In genomic region chr17:9241371-9241712, GRCh38 we compare ENCODE assay signal across 12 cellular contexts.
DNase-seq lines count a peak whose midpoint lies in the region; ATAC-seq and TF ChIP-seq lines count a peak whose summit lies in the region.
"Had no signal": no experiment of that assay in that cellular context is flagged by ENCODE, and none has a peak within 500 bp of the region (broad histone marks: within the 10 kb centered on the region; RNA-seq: fewer than 3 reads in every experiment).

No MANE protein-coding gene starts in this region.

- DNase-seq in lower lobe of right lung (no peak), stomach (peak; percentile 28), PC-3 (no peak), HAP-1 (ENCODE audit: low spot score in 2 of 2) (no peak)
- no peak for DNase-seq in activated CD8-positive, alpha-beta T cell treated with anti-CD3 and anti-CD28 coated beads for 36 hours
- DNase-seq: central memory CD4-positive, alpha-beta T cell; MM.1S; SW 1271 had no signal

- no peak for TF ChIP-seq CTCF in lower lobe of right lung (IDR thresholded peaks at IDR 0.05)
- no peak for TF ChIP-seq CTCF in stomach (IDR thresholded peaks at IDR 0.05)
- TF ChIP-seq CTCF in activated CD8-positive, alpha-beta T cell treated with anti-CD3 and anti-CD28 coated beads for 36 hours (IDR thresholded peaks at IDR 0.05), result no peak
- TF ChIP-seq CTCF in PC-3 (conservative IDR thresholded peaks at IDR 0.05; ENCODE audit: low read depth, low read length), result no peak

- H3K27ac ChIP-seq in HUES6 (ENCODE audit: low read depth, low read length) (no peak overlapping the region), cingulate gyrus (ENCODE audit: low read depth, low read length) (peak overlapping the region; percentile 88), lower lobe of right lung (peak overlapping the region; percentile 90), stomach (peak overlapping the region; percentile 68 to 98 (median 92)), PC-3 (ENCODE audit: low read length) (no peak overlapping the region)
- H3K27ac ChIP-seq: neutrophil had no signal

- TF ChIP-seq POLR2A in stomach (IDR thresholded peaks at IDR 0.05), result no peak

- H2AFZ ChIP-seq in PC-3 (ENCODE audit: low read length), result no peak overlapping the region

- peaks cover 9% of the 10 kb centered on the region for H3K4me1 Mint-ChIP-seq in activated CD8-positive, alpha-beta T cell treated with anti-CD3 and anti-CD28 coated beads for 36 hours (ENCODE audit: low read depth)

- H3F3A ChIP-seq in PC-3 (ENCODE audit: low read length, unreplicated experiment), result no peaks in the 10 kb centered on the region

- H3K9ac ChIP-seq in HUES6 (ENCODE audit: low read length) (peak overlapping the region; percentile 53), PC-3 (ENCODE audit: low read length) (no peak overlapping the region)

- peak in 1 of 2 donors; percentile 1 for ATAC-seq in lower lobe of right lung
- no peak for ATAC-seq in GM21825 (IDR thresholded peaks at IDR 0.05; ENCODE audit: unreplicated experiment)
- ATAC-seq in activated CD8-positive, alpha-beta T cell treated with anti-CD3 and anti-CD28 coated beads for 36 hours, result no peak
- ATAC-seq in PC-3, result no peak

- H3K36me3 Mint-ChIP-seq in activated CD8-positive, alpha-beta T cell treated with anti-CD3 and anti-CD28 coated beads for 36 hours (ENCODE audit: low read depth), result no peaks in the 10 kb centered on the region

- no peak overlapping the region for H3K4me3 Mint-ChIP-seq in activated CD8-positive, alpha-beta T cell treated with anti-CD3 and anti-CD28 coated beads for 36 hours

- intact Hi-C loops in lower lobe of right lung (cut with DNase I) (no loop called here), stomach (cut with DNase I; ENCODE audit: low total_unique reads) (no loop called here), PC-3 (cut with micrococcal nuclease) (no loop called here)
- intact Hi-C loops in activated CD8-positive, alpha-beta T cell treated with anti-CD3 and anti-CD28 coated beads for 36 hours (cut with micrococcal nuclease), result no loop called here

- POLR2A ChIA-PET in activated CD8-positive, alpha-beta T cell treated with anti-CD3 and anti-CD28 coated beads for 36 hours (lab: Charles Lee), result interaction anchor here (1.0 to 2.5 kb wide), 2 partner anchors 10 to 48 kb away, joined by 6 to 9 read pairs; no protein-coding TSS in a partner anchor
- POLR2A ChIA-PET in PC-3 (lab: Charles Lee; ENCODE audit: unreplicated experiment), result no interaction called here

- no peaks in the 10 kb centered on the region for H3K9me3 Mint-ChIP-seq in activated CD8-positive, alpha-beta T cell treated with anti-CD3 and anti-CD28 coated beads for 36 hours

- CTCF ChIA-PET in activated CD8-positive, alpha-beta T cell treated with anti-CD3 and anti-CD28 coated beads for 36 hours (lab: Charles Lee), result no interaction called here
- CTCF ChIA-PET in PC-3 (lab: Charles Lee), result no interaction called here

- no peaks in the 10 kb centered on the region for H3K79me2 ChIP-seq in PC-3 (ENCODE audit: low read length)

- WGBS in stomach, 5 donors, result 39 to 54% (median 51%) methylated on average over 10 of the region's 10 CpGs

- H3K4me2 ChIP-seq in PC-3 (ENCODE audit: low read length), result no peak overlapping the region

- in situ Hi-C loops in HAP-1 (cut with MboI; ENCODE audit: low sequenced_read_pairs), result no loop called here

- TF ChIP-seq EP300 in stomach (IDR thresholded peaks at IDR 0.05), result no peak

- no peaks in the 10 kb centered on the region for H3K9me2 ChIP-seq in PC-3 (replicated peaks; ENCODE audit: low read length)

- H3K4me1 ChIP-seq in HUES6 (ENCODE audit: control insufficient read depth, insufficient read depth, low read length), result peaks cover 39% of the 10 kb centered on the region
- H3K4me1 ChIP-seq in lower lobe of right lung, result peaks cover 40% of the 10 kb centered on the region
- H3K4me1 ChIP-seq in stomach, result peaks cover 31 to 78% (median 58%) of the 10 kb centered on the region in 4 donors
- peaks cover 10% of the 10 kb centered on the region; the same call in 1 of the 2 replicates for H3K4me1 ChIP-seq in PC-3 (ENCODE audit: insufficient read depth, low read length)
- no peaks in the 10 kb centered on the region for H3K4me1 ChIP-seq in HAP-1

- H3K36me3 ChIP-seq in HUES6 (ENCODE audit: control insufficient read depth, insufficient read depth, low read length) (no peaks in the 10 kb centered on the region), lower lobe of right lung (no peaks in the 10 kb centered on the region), stomach (no peaks in the 10 kb centered on the region), PC-3 (ENCODE audit: low read depth, low read length) (no peaks in the 10 kb centered on the region), HAP-1 (replicated peaks) (no peaks in the 10 kb centered on the region)
- H3K36me3 ChIP-seq: neutrophil had no signal

- no peaks in the 10 kb centered on the region for H4K20me1 ChIP-seq in PC-3 (ENCODE audit: low read length)

- no peak overlapping the region for H3K27ac Mint-ChIP-seq in activated CD8-positive, alpha-beta T cell treated with anti-CD3 and anti-CD28 coated beads for 36 hours

- H3K9me3 ChIP-seq in HUES6 (ENCODE audit: control insufficient read depth, insufficient read depth, low read depth, low read length), result no peaks in the 10 kb centered on the region
- no peaks in the 10 kb centered on the region for H3K9me3 ChIP-seq in lower lobe of right lung
- H3K9me3 ChIP-seq in stomach, result no peaks in the 10 kb centered on the region
- H3K9me3 ChIP-seq in PC-3 (ENCODE audit: low read length), result no peaks in the 10 kb centered on the region
- no peaks in the 10 kb centered on the region for H3K9me3 ChIP-seq in HAP-1
- H3K9me3 ChIP-seq: neutrophil had no signal

- no peak overlapping the region for H3K4me3 ChIP-seq in HUES6 (ENCODE audit: low read depth, low read length)
- H3K4me3 ChIP-seq in lower lobe of right lung, result no peak overlapping the region
- H3K4me3 ChIP-seq in stomach, result no peak overlapping the region
- H3K4me3 ChIP-seq in PC-3 (ENCODE audit: low read length), result no peak overlapping the region
- H3K4me3 ChIP-seq in HAP-1, result no peak overlapping the region

- peaks cover 1% of the 10 kb centered on the region for H3K27me3 Mint-ChIP-seq in activated CD8-positive, alpha-beta T cell treated with anti-CD3 and anti-CD28 coated beads for 36 hours

- peaks cover 10% of the 10 kb centered on the region for H3K27me3 ChIP-seq in HUES6 (ENCODE audit: control insufficient read depth, insufficient read depth, low read length)
- peaks cover 3% of the 10 kb centered on the region for H3K27me3 ChIP-seq in lower lobe of right lung (ENCODE audit: low read depth)
- H3K27me3 ChIP-seq in stomach, result no peaks in the 10 kb centered on the region
- no peaks in the 10 kb centered on the region for H3K27me3 ChIP-seq in PC-3 (ENCODE audit: low read length)
- H3K27me3 ChIP-seq in HAP-1 (ENCODE audit: low read depth), result no peaks in the 10 kb centered on the region

- BruUV-seq in PC-3 (replicated peaks; lab: Mats Ljungman, UMichigan), result no TSS peak

Comparison
In these comparisons a context has a peak if more than half of its experiments do, and no peak if none do; other contexts are left out.
1. H3K27ac ChIP-seq: peak in cingulate gyrus (single experiment), lower lobe of right lung (single experiment) and stomach (5 of 5); none in HUES6 (single experiment) and PC-3 (single experiment).